In the genomic region with DNA sequence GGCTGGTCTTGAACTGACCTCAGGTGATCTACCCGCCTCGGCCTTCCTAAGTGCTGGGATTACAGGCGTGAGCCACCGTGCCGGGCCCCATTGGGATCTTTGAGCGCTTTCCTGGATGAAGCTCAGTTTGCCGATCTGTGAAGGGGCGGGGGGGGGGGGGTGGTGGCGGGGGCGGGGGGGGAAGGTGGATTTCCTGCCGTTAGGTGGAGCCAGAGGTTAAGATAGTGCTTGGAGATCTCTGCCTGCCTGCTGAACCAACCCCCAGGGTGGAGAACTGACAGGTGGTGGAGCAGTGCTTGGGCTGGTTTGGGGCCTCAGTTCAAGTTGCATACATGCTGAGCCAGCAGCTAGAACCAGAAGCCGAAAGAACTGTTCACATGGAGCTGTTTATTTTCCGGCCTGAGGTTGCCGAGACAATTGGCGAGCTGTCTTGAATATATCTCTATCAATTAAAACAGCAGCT, we compare ENCODE assay signal across 8 cellular contexts. TPM values are rescaled to one million over a fixed set of nuclear protein-coding genes. Genes with fewer than 3 reads are reported as not detected.
A peak's percentile ranks its signal among the peaks of the same experiment; 100 is the strongest.
DNase-seq lines count a peak whose midpoint lies in the region; ATAC-seq and TF ChIP-seq lines count a peak whose summit lies in the region.

No MANE protein-coding gene starts in this region.

- no peak overlapping the region for H3K9ac ChIP-seq in BLaER1

- H3K36me3 Mint-ChIP-seq in HFFc6 (ENCODE audit: low read depth) = no peaks in the 10 kb centered on the region

- no peak; the same call in 1 of the 2 replicates for TF ChIP-seq CTCF in HFFc6 (IDR thresholded peaks at IDR 0.05)

- peak; percentile 26 for DNase-seq in HFFc6
- peak; percentile 49 for DNase-seq in NCI-H748 treated with DMSO at 0.1 percent for 48 hours (lab: John Stamatoyannopoulos, UW)
- peak; percentile 31 to 35 for DNase-seq in activated CD8-positive, alpha-beta memory T cell treated with anti-CD3 and anti-CD28 coated beads for 4 hours (ENCODE audit: low read depth in 2 of 2)
- DNase-seq in effector memory CD4-positive, alpha-beta T cell = peak; percentile 22 to 52 (median 51)
- peak; percentile 64 for DNase-seq in mesenteric fat pad (ENCODE audit: low spot score)
- DNase-seq in stimulated activated CD8-positive, alpha-beta memory T cell treated with anti-CD3 and anti-CD28 coated beads, Interleukin-7, amount 100 ng/mL, for 4 hours (ENCODE audit: low read depth in 2 of 2) = peak; percentile 38 to 45

- H3K9me3 ChIP-seq in BLaER1 = no peaks in the 10 kb centered on the region
- H3K9me3 ChIP-seq in effector memory CD4-positive, alpha-beta T cell (ENCODE audit: control insufficient read depth, low read length) = no peaks in the 10 kb centered on the region

- no peaks in the 10 kb centered on the region for H3K36me3 ChIP-seq in BLaER1
- no peaks in the 10 kb centered on the region for H3K36me3 ChIP-seq in effector memory CD4-positive, alpha-beta T cell (ENCODE audit: control insufficient read depth, insufficient read depth, low read length)

- H3K27ac ChIP-seq in BLaER1 = no peak overlapping the region
- no peak overlapping the region for H3K27ac ChIP-seq in effector memory CD4-positive, alpha-beta T cell (ENCODE audit: insufficient read depth, low read length, poor library complexity, severe bottlenecking)

- H3K27me3 ChIP-seq in BLaER1 = peaks cover 56% of the 10 kb centered on the region
- no peaks in the 10 kb centered on the region for H3K27me3 ChIP-seq in effector memory CD4-positive, alpha-beta T cell (replicated peaks; ENCODE audit: control insufficient read depth, insufficient read depth, low read length, poor library complexity, severe bottlenecking)

- peaks cover 15% of the 10 kb centered on the region; the same call in 1 of the 2 replicates for H4K20me1 ChIP-seq in BLaER1

- ATAC-seq in GM19467 (IDR thresholded peaks at IDR 0.05; ENCODE audit: unreplicated experiment) = no peak

- H3K27ac Mint-ChIP-seq in HFFc6 = no peak overlapping the region; the same call in 1 of the 2 replicates

- H3K4me3 ChIP-seq in BLaER1 = no peak overlapping the region
- H3K4me3 ChIP-seq in effector memory CD4-positive, alpha-beta T cell (ENCODE audit: insufficient read depth, low read depth, low read length, poor library complexity, severe bottlenecking) = peak overlapping the region; percentile 63

- peaks cover 4% of the 10 kb centered on the region for H3K27me3 Mint-ChIP-seq in HFFc6 (ENCODE audit: insufficient read depth)

- peaks cover 32% of the 10 kb centered on the region for H3K4me1 ChIP-seq in BLaER1
- peaks cover 22% of the 10 kb centered on the region for H3K4me1 ChIP-seq in effector memory CD4-positive, alpha-beta T cell (ENCODE audit: control insufficient read depth, insufficient read depth, low read length, poor library complexity, severe bottlenecking)

- H3K4me3 Mint-ChIP-seq in HFFc6 = peak overlapping the region; percentile 87

- H3K9me3 Mint-ChIP-seq in HFFc6 = no peaks in the 10 kb centered on the region

- H3K4me2 ChIP-seq in BLaER1 = peak overlapping the region; percentile 94

- peaks cover 33% of the 10 kb centered on the region for H3K4me1 Mint-ChIP-seq in HFFc6 (ENCODE audit: low read depth)

RNA-seq across cellular contexts. Expression of a gene that starts 1.7 kb away (rescaled TPM):
- 1 to 10 TPM; 3.4 to 4.2 (median 3.9) TPM for total RNA-seq in HFFc6 (2021; fragmentation: NEBNext Ultra II Directional; extraction: Animal tissue kit (Norgen Biotek cat#: 25700))
- 1.1 TPM for total RNA-seq in mesenteric fat pad

RNA-seq across cellular contexts. Expression of a gene that starts 17.9 kb away (rescaled TPM):
- 10 to 100 TPM; 13.1 to 17.5 (median 13.9) TPM for total RNA-seq in HFFc6 (2021; fragmentation: NEBNext Ultra II Directional; extraction: Animal tissue kit (Norgen Biotek cat#: 25700))
- total RNA-seq in mesenteric fat pad = 8.5 TPM
